In genomic region chrY:25621817-25622216, GRCh38 we compare ENCODE assay signal across 6 cellular contexts. TPM values are rescaled to one million over a fixed set of nuclear protein-coding genes. Genes with fewer than 3 reads are reported as not detected.
"Had no signal": no experiment of that assay in that cellular context is flagged by ENCODE, and none has a peak within 500 bp of the region (broad histone marks: within the 10 kb centered on the region; RNA-seq: fewer than 3 reads in every experiment).

TSS of gene CDY1 (plus strand) at chrY:25622117. CDS start at chrY:25622443, 326 bp downstream.

RNA-seq across cellular contexts. Expression of gene CDY1, which starts in this region (rescaled TPM):
- polyA plus RNA-seq: endothelial cell of umbilical vein, esophagus, fibroblast of lung, foreskin keratinocyte, heart left ventricle, heart right ventricle had no signal
